In genomic region chr22:41367039-41367679, GRCh38 we compare ENCODE assay signal across 1 cellular context.
A peak's percentile ranks its signal among the peaks of the same experiment; 100 is the strongest.
TF ChIP-seq lines count a peak whose summit lies in the region.

No MANE protein-coding gene starts in this region.

TF ChIP-seq in HepG2, 621 proteins besides CTCF, POLR2A, EP300 and RAD21 (continued from another document and continues in another):
- TF ChIP-seq HNF1A (IDR thresholded peaks at IDR 0.05; ENCODE audit: low read depth) (no peak), HNF1A (CRISPR knock-in tag; IDR thresholded peaks at IDR 0.05; ENCODE audit: borderline replicate concordance) (no peak), ZBTB10 (CRISPR knock-in tag; IDR thresholded peaks at IDR 0.05; ENCODE audit: borderline replicate concordance) (no peak), GTF2F1 (IDR thresholded peaks at IDR 0.05; ENCODE audit: low read length) (no peak), ZNF234 (CRISPR knock-in tag; conservative IDR thresholded peaks at IDR 0.05) (no peak), ZSCAN29 (CRISPR knock-in tag; conservative IDR thresholded peaks at IDR 0.05) (no peak), FOXK2 (IDR thresholded peaks at IDR 0.05) (no peak), TCF12 (IDR thresholded peaks at IDR 0.05) (no peak), TCF12 (CRISPR knock-in tag; IDR thresholded peaks at IDR 0.05) (no peak), ZNF318 (CRISPR knock-in tag; IDR thresholded peaks at IDR 0.05) (no peak), CHCHD3 (CRISPR knock-in tag; IDR thresholded peaks at IDR 0.05) (0 out of 2 replicates have a peak, but pooled peaks have one; percentile 33), ZNF749 (CRISPR knock-in tag; IDR thresholded peaks at IDR 0.05; ENCODE audit: borderline replicate concordance) (no peak), ZNF530 (CRISPR knock-in tag; IDR thresholded peaks at IDR 0.05; ENCODE audit: low read depth) (no peak), IRF1 (CRISPR knock-in tag; IDR thresholded peaks at IDR 0.05; ENCODE audit: low read depth) (no peak), NFKBIZ (CRISPR knock-in tag; IDR thresholded peaks at IDR 0.05) (no peak; the same call in 1 of the 2 replicates), ZBTB2 (CRISPR knock-in tag; IDR thresholded peaks at IDR 0.05; ENCODE audit: low read depth) (no peak), MAFF (IDR thresholded peaks at IDR 0.05; ENCODE audit: low read depth, low read length) (no peak), ETS1 (CRISPR knock-in tag; IDR thresholded peaks at IDR 0.05) (no peak), ZNF468 (CRISPR knock-in tag; IDR thresholded peaks at IDR 0.05) (no peak), PCBP1 (IDR thresholded peaks at IDR 0.05; ENCODE audit: borderline replicate concordance, low read depth, low read length) (no peak), KLF6 (CRISPR knock-in tag; IDR thresholded peaks at IDR 0.05) (no peak), ELK4 (CRISPR knock-in tag; IDR thresholded peaks at IDR 0.05; ENCODE audit: borderline replicate concordance) (no peak), AGO1 (IDR thresholded peaks at IDR 0.05; ENCODE audit: low read depth, low read length, poor library complexity, severe bottlenecking) (no peak), GABPA (IDR thresholded peaks at IDR 0.05; ENCODE audit: low read depth, low read length) (no peak), GABPA (CRISPR knock-in tag; IDR thresholded peaks at IDR 0.05; ENCODE audit: low read depth) (no peak), KDM4B (CRISPR knock-in tag; IDR thresholded peaks at IDR 0.05) (no peak; the same call in 1 of the 2 replicates), NFKB2 (CRISPR knock-in tag; IDR thresholded peaks at IDR 0.05; ENCODE audit: borderline replicate concordance) (no peak), ZMYM3 (CRISPR knock-in tag; IDR thresholded peaks at IDR 0.05) (peak; percentile 63), CREBL2 (CRISPR knock-in tag; IDR thresholded peaks at IDR 0.05; ENCODE audit: borderline replicate concordance) (no peak), FOSL1 (CRISPR knock-in tag; IDR thresholded peaks at IDR 0.05; ENCODE audit: borderline replicate concordance) (no peak), ZNF251 (CRISPR knock-in tag; IDR thresholded peaks at IDR 0.05) (no peak), THAP9 (CRISPR knock-in tag; IDR thresholded peaks at IDR 0.05; ENCODE audit: borderline replicate concordance) (peak; percentile 76), ZNF136 (CRISPR knock-in tag; IDR thresholded peaks at IDR 0.05; ENCODE audit: low read depth) (no peak), FOXO1 (CRISPR knock-in tag; IDR thresholded peaks at IDR 0.05) (no peak), PITX1 (CRISPR knock-in tag; IDR thresholded peaks at IDR 0.05) (peak; percentile 55; the same call in 1 of the 2 replicates), RARA (CRISPR knock-in tag; IDR thresholded peaks at IDR 0.05) (peak; percentile 18; the same call in 1 of the 2 replicates), MLLT10 (CRISPR knock-in tag; IDR thresholded peaks at IDR 0.05) (no peak), REPIN1 (CRISPR knock-in tag; IDR thresholded peaks at IDR 0.05; ENCODE audit: borderline replicate concordance, low read depth) (peak; percentile 85)
